In genomic region chr16:3804426-3805016, GRCh38 we compare ENCODE assay signal across 32 cellular contexts.
DNase-seq lines count a peak whose midpoint lies in the region; ATAC-seq, FAIRE-seq and TF ChIP-seq lines count a peak whose summit lies in the region.
"Had no signal": no experiment of that assay in that cellular context is flagged by ENCODE, and none has a peak within 500 bp of the region (broad histone marks: within the 10 kb centered on the region; RNA-seq: fewer than 3 reads in every experiment).

No MANE protein-coding gene starts in this region.

- peak overlapping the region; percentile 47; the same call in 1 of the 2 replicates for H3K4me2 ChIP-seq in K562 (ENCODE audit: insufficient read depth, low read length)
- H3K4me2 ChIP-seq in SK-N-SH = no peak overlapping the region
- H3K4me2 ChIP-seq: GM23338, neural progenitor cell had no signal

- no peaks in the 10 kb centered on the region for H3K36me3 ChIP-seq in CD8-positive, alpha-beta memory T cell (ENCODE audit: insufficient read depth, low read length)
- H3K36me3 ChIP-seq in K562 (ENCODE audit: control insufficient read depth, insufficient read depth, low read length) (peaks cover 5% of the 10 kb centered on the region; the same call in 1 of the 3 replicates), right lobe of liver (peaks cover 0 to 5% (median 0%) of the 10 kb centered on the region in 4 donors), SK-N-SH (replicated peaks in 1 of 2; ENCODE audit: control insufficient read depth in 1 of 2, insufficient read depth in 2 of 2, low read length in 1 of 2) (peaks cover 6% of the 10 kb centered on the region in 2 experiments)
- H3K36me3 ChIP-seq: neural progenitor cell had no signal

- H3K27ac ChIP-seq in CD8-positive, alpha-beta memory T cell (ENCODE audit: low read depth, low read length) = peak overlapping the region; percentile 21
- H3K27ac ChIP-seq in K562 (ENCODE audit: extremely low read depth, low read depth, low read length) (peak overlapping the region; percentile 58; the same call in 2 of the 3 replicates), right lobe of liver (no peak overlapping the region), SK-N-SH (ENCODE audit: low read depth in 2 of 2, low read length in 1 of 2) (no peak overlapping the region)
- H3K27ac ChIP-seq: foreskin keratinocyte, heart right ventricle, neural progenitor cell, SJCRH30, upper lobe of left lung had no signal

- H3K4me1 ChIP-seq in CD8-positive, alpha-beta memory T cell (ENCODE audit: insufficient read depth, low read length) = peaks cover 53% of the 10 kb centered on the region
- H3K4me1 ChIP-seq in K562 (replicated peaks in 1 of 2; ENCODE audit: control insufficient read depth in 2 of 2, insufficient read depth in 2 of 2, low read length in 2 of 2) (peaks cover 8 to 17% of the 10 kb centered on the region in 2 experiments), right lobe of liver (peaks cover 0 to 36% (median 14%) of the 10 kb centered on the region in 4 donors), SK-N-SH (ENCODE audit: control insufficient read depth in 1 of 2, insufficient read depth in 2 of 2, low read depth in 1 of 2, low read length in 1 of 2) (no peaks in the 10 kb centered on the region; a peak in 1 of 4 replicates)
- H3K4me1 ChIP-seq: foreskin keratinocyte, neural progenitor cell, SJCRH30 had no signal

- H2AFZ ChIP-seq in K562 (ENCODE audit: low read depth, low read length) = no peak overlapping the region
- no peak overlapping the region for H2AFZ ChIP-seq in SK-N-SH (ENCODE audit: low read depth)
- H2AFZ ChIP-seq: GM23338, neural progenitor cell had no signal

- WGBS in K562 (ENCODE audit: insufficient coverage, low coverage, missing lambda C conversion rate) = 31% methylated on average over 7 of the region's 7 CpGs
- WGBS in right lobe of liver (ENCODE audit: insufficient coverage, low coverage, low lambda C conversion rate, missing lambda C conversion rate) = 43% methylated on average over 7 of the region's 7 CpGs
- WGBS in SK-N-SH (ENCODE audit: low lambda C conversion rate) = 90% methylated on average over 7 of the region's 7 CpGs

- TF ChIP-seq POLR2A in K562 (conservative IDR thresholded peaks at IDR 0.05) (no peak), right lobe of liver (IDR thresholded peaks at IDR 0.05) (no peak)

- H3K36me3 Mint-ChIP-seq in CD8-positive, alpha-beta memory T cell = peaks cover 0 to 54% (median 12%) of the 10 kb centered on the region in 3 donors
- H3K36me3 Mint-ChIP-seq in progenitor cell of endocrine pancreas (ENCODE audit: insufficient read depth) = peaks cover 20% of the 10 kb centered on the region

- no peaks in the 10 kb centered on the region for H3F3A ChIP-seq in SK-N-SH (replicated peaks; ENCODE audit: insufficient read depth)

- H3K27ac Mint-ChIP-seq in CD8-positive, alpha-beta memory T cell = peak overlapping the region in 3 of 8 donors; percentile 13 to 62 (median 32)
- H3K27ac Mint-ChIP-seq in progenitor cell of endocrine pancreas = peak overlapping the region; percentile 68
- H3K27ac Mint-ChIP-seq: activated CD4-positive, alpha-beta T cell treated with anti-CD3 and anti-CD28 coated beads, Interleukin-2, amount 10 ng/mL, durations not matched to agents 24 days and 14 days; activated naive CD8-positive, alpha-beta T cell treated with anti-CD3 and anti-CD28 coated beads for 36 hours; GM23338; neural progenitor cell; stimulated activated effector memory CD8-positive, alpha-beta T cell treated with anti-CD3 and anti-CD28 coated beads, Interleukin-12 subunit alpha, Interleukin-12 subunit beta, amount 100 ng/mL, for 72 hours had no signal

- H3K79me2 ChIP-seq in K562 (ENCODE audit: control insufficient read depth, insufficient read depth, low read length) (peaks cover 42% of the 10 kb centered on the region), SK-N-SH (ENCODE audit: insufficient read depth) (peaks cover 92% of the 10 kb centered on the region)

- ATAC-seq in K562 (peak; percentile 90), right lobe of liver (peak; percentile 33 to 61 (median 44)), GM19463 (IDR thresholded peaks at IDR 0.05; ENCODE audit: unreplicated experiment) (no peak), HG02981 (IDR thresholded peaks at IDR 0.05; ENCODE audit: unreplicated experiment) (no peak)
- ATAC-seq: esophagus mucosa; foreskin keratinocyte; GM23338; stimulated activated effector memory CD8-positive, alpha-beta T cell treated with anti-CD3 and anti-CD28 coated beads, Interleukin-12 subunit alpha, Interleukin-12 subunit beta, amount 100 ng/mL, for 72 hours had no signal

- H4K20me1 ChIP-seq in K562 (replicated peaks; ENCODE audit: control insufficient read depth, insufficient read depth, low read length) (peaks cover 4% of the 10 kb centered on the region; the same call in 1 of the 2 replicates), SK-N-SH (ENCODE audit: insufficient read depth) (peaks cover 97% of the 10 kb centered on the region)

- H3K9me1 ChIP-seq in K562 (ENCODE audit: control insufficient read depth, insufficient read depth, low read length) = no peaks in the 10 kb centered on the region

- TF ChIP-seq CTCF in K562 (IDR thresholded peaks at IDR 0.05 in 2 of 3, conservative IDR thresholded peaks at IDR 0.05 in 1 of 3; ENCODE audit: insufficient read depth in 2 of 3, low read depth in 1 of 3, low read length in 3 of 3) = no peak
- TF ChIP-seq CTCF in right lobe of liver (IDR thresholded peaks at IDR 0.05) = no peak
- no peak for TF ChIP-seq CTCF in progenitor cell of endocrine pancreas (IDR thresholded peaks at IDR 0.05; ENCODE audit: unreplicated experiment)
- no peak for TF ChIP-seq CTCF in SK-N-SH (IDR thresholded peaks at IDR 0.05)

- no peaks in the 10 kb centered on the region for H3K9me3 ChIP-seq in CD8-positive, alpha-beta memory T cell (ENCODE audit: low read length)
- no peaks in the 10 kb centered on the region for H3K9me3 ChIP-seq in K562 (replicated peaks; ENCODE audit: control insufficient read depth, insufficient read depth, low read depth, low read length)
- no peaks in the 10 kb centered on the region for H3K9me3 ChIP-seq in right lobe of liver
- no peaks in the 10 kb centered on the region for H3K9me3 ChIP-seq in SK-N-SH
- H3K9me3 ChIP-seq: BLaER1 treated with 17β-estradiol and CSF1 and Interleukin-3, amounts not matched to agents 10 nM and 100 nM; heart right ventricle; SJCRH30; upper lobe of left lung had no signal

- in situ Hi-C loops in K562 (cut with MboI) = no loop called here

- peak; percentile 75 for FAIRE-seq in K562 (lab: Jason Lieb, UNC)

- no peak for DNase-seq in CD8-positive, alpha-beta memory T cell
- peak in 2 of 4 experiments; percentile 44 to 58 for DNase-seq in K562 (ENCODE audit: extremely low read depth in 1 of 4, low spot score in 3 of 4)
- no peak for DNase-seq in right lobe of liver
- no peak for DNase-seq in progenitor cell of endocrine pancreas (ENCODE audit: low spot score, unreplicated experiment)
- DNase-seq in NCI-H2227 treated with DMSO at 0.1 percent for 48 hours (lab: John Stamatoyannopoulos, UW) = no peak
- DNase-seq in SK-N-SH = no peak
- DNase-seq: activated CD4-positive, alpha-beta T cell treated with anti-CD3 and anti-CD28 coated beads, Interleukin-2, amount 10 ng/mL, durations not matched to agents 24 days and 14 days; activated effector memory CD4-positive, alpha-beta T cell treated with Interleukin-2 at 50 U/mL for 16 hours; activated naive CD8-positive, alpha-beta T cell treated with anti-CD3 and anti-CD28 coated beads for 36 hours; activated T-cell treated with anti-CD3 and anti-CD28 coated beads, Interleukin-2, amount 50 U/mL, for 1 hour; caudate nucleus; DND-41; foreskin keratinocyte; GF-D8; heart right ventricle; NCI-H1048; NCI-H1694; NCI-H446 treated with DMSO at 0.1 percent for 48 hours; NCI-H774; posterior cingulate gyrus; SJCRH30; stimulated activated CD4-positive, alpha-beta T cell treated with anti-CD3 and anti-CD28 coated beads, Interleukin-15, amount 100 ng/mL, for 24 hours; substantia nigra; upper lobe of left lung had no signal

- no peak for TF ChIP-seq RAD21 in K562 (CRISPR knock-in tag; conservative IDR thresholded peaks at IDR 0.05 in 1 of 2, IDR thresholded peaks at IDR 0.05 in 1 of 2)
- no peak for TF ChIP-seq RAD21 in SK-N-SH (IDR thresholded peaks at IDR 0.05; ENCODE audit: low read length)

- intact Hi-C loops in K562 (cut with micrococcal nuclease) (no loop called here), right lobe of liver (cut with DNase I) (no loop called here)

- peaks cover 85 to 94% (median 88%) of the 10 kb centered on the region in 3 donors for H3K4me1 Mint-ChIP-seq in CD8-positive, alpha-beta memory T cell
- H3K4me1 Mint-ChIP-seq in progenitor cell of endocrine pancreas (ENCODE audit: low read depth) = peaks cover 29% of the 10 kb centered on the region

- TF ChIP-seq EP300 in K562 (IDR thresholded peaks at IDR 0.05; ENCODE audit: low read length) (no peak), SK-N-SH (IDR thresholded peaks at IDR 0.05; ENCODE audit: borderline replicate concordance in 1 of 2, low read depth in 1 of 2, low read length in 1 of 2) (no peak)

- peak overlapping the region in 1 of 7 donors; percentile 35 for H3K4me3 Mint-ChIP-seq in CD8-positive, alpha-beta memory T cell
- no peak overlapping the region for H3K4me3 Mint-ChIP-seq in progenitor cell of endocrine pancreas (ENCODE audit: low read depth)
- H3K4me3 Mint-ChIP-seq: activated CD4-positive, alpha-beta T cell treated with anti-CD3 and anti-CD28 coated beads, Interleukin-2, amount 10 ng/mL, durations not matched to agents 24 days and 14 days; activated naive CD8-positive, alpha-beta T cell treated with anti-CD3 and anti-CD28 coated beads for 36 hours; GM23338; neural progenitor cell; stimulated activated effector memory CD8-positive, alpha-beta T cell treated with anti-CD3 and anti-CD28 coated beads, Interleukin-12 subunit alpha, Interleukin-12 subunit beta, amount 100 ng/mL, for 72 hours had no signal

- H3K9me2 ChIP-seq in SK-N-SH = no peaks in the 10 kb centered on the region

- POLR2A ChIA-PET in CD8-positive, alpha-beta memory T cell (lab: Charles Lee) = no interaction called here
- POLR2A ChIA-PET in K562 (lab: Yijun Ruan, JAX) (interaction anchor here (1.0 kb wide), 1 partner anchor 8 kb away, joined by 3 read pairs; no protein-coding TSS in a partner anchor), SK-N-SH (lab: Yijun Ruan, JAX) (no interaction called here)

- no peaks in the 10 kb centered on the region for H3K27me3 Mint-ChIP-seq in CD8-positive, alpha-beta memory T cell
- no peaks in the 10 kb centered on the region for H3K27me3 Mint-ChIP-seq in progenitor cell of endocrine pancreas
- H3K27me3 Mint-ChIP-seq: activated CD4-positive, alpha-beta T cell treated with anti-CD3 and anti-CD28 coated beads, Interleukin-2, amount 10 ng/mL, durations not matched to agents 24 days and 14 days; activated naive CD8-positive, alpha-beta T cell treated with anti-CD3 and anti-CD28 coated beads for 36 hours had no signal

- H3K27me3 ChIP-seq in CD8-positive, alpha-beta memory T cell (ENCODE audit: insufficient read depth, low read length, poor library complexity, severe bottlenecking) = no peaks in the 10 kb centered on the region
- H3K27me3 ChIP-seq in K562 (ENCODE audit: control insufficient read depth in 2 of 2, insufficient read depth in 2 of 2, low read length in 2 of 2) = no peaks in the 10 kb centered on the region
- no peaks in the 10 kb centered on the region for H3K27me3 ChIP-seq in right lobe of liver
- H3K27me3 ChIP-seq in SK-N-SH (ENCODE audit: insufficient read depth) = no peaks in the 10 kb centered on the region
- H3K27me3 ChIP-seq: BLaER1 treated with 17β-estradiol and CSF1 and Interleukin-3, amounts not matched to agents 10 nM and 100 nM; foreskin keratinocyte; heart right ventricle; neural progenitor cell; SJCRH30; upper lobe of left lung had no signal

- no peak overlapping the region for H3K4me3 ChIP-seq in CD8-positive, alpha-beta memory T cell (ENCODE audit: low read length)
- no peak overlapping the region for H3K4me3 ChIP-seq in K562
- no peak overlapping the region for H3K4me3 ChIP-seq in right lobe of liver
- H3K4me3 ChIP-seq in SK-N-SH (ENCODE audit: low read depth in 2 of 2, low read length in 1 of 2) = no peak overlapping the region
- H3K4me3 ChIP-seq: BLaER1 treated with 17β-estradiol and CSF1 and Interleukin-3, amounts not matched to agents 10 nM and 100 nM; GM23338; heart right ventricle; lung; neural progenitor cell; SJCRH30; upper lobe of left lung had no signal

- H3K9me3 Mint-ChIP-seq in CD8-positive, alpha-beta memory T cell = no peaks in the 10 kb centered on the region
- H3K9me3 Mint-ChIP-seq in progenitor cell of endocrine pancreas (ENCODE audit: low read depth) = no peaks in the 10 kb centered on the region
- H3K9me3 Mint-ChIP-seq: GM23338; neural progenitor cell; stimulated activated effector memory CD8-positive, alpha-beta T cell treated with anti-CD3 and anti-CD28 coated beads, Interleukin-12 subunit alpha, Interleukin-12 subunit beta, amount 100 ng/mL, for 72 hours had no signal

- CTCF ChIA-PET in CD8-positive, alpha-beta memory T cell (lab: Charles Lee) = no interaction called here
- CTCF ChIA-PET in K562 (lab: Yijun Ruan, JAX; ENCODE audit: low intra/inter-chr PET ratio) = no interaction called here
- CTCF ChIA-PET in SK-N-SH (lab: Yijun Ruan, JAX) = no interaction called here

- BruUV-seq in K562 (replicated peaks; lab: Mats Ljungman, UMichigan) = no TSS peak

- H3K9ac ChIP-seq in K562 (ENCODE audit: insufficient read depth in 1 of 2, low read depth in 2 of 2, low read length in 2 of 2) (peak overlapping the region in 1 of 2 experiments; percentile 4; a peak in 2 of 4 replicates), SK-N-SH (no peak overlapping the region)
- H3K9ac ChIP-seq: BLaER1 treated with 17β-estradiol and CSF1 and Interleukin-3, amounts not matched to agents 10 nM and 100 nM; neural progenitor cell had no signal

Comparison
In these comparisons a context has a peak if more than half of its experiments do, and no peak if none do; other contexts are left out.
1. H3K27ac ChIP-seq: peak in CD8-positive, alpha-beta memory T cell (single experiment) and K562 (single experiment); none in right lobe of liver (0 of 3) and SK-N-SH (0 of 2).
2. ATAC-seq: peak in K562 (single experiment) and right lobe of liver (4 of 4); none in GM19463 (single experiment) and HG02981 (single experiment).